Comparison of ENCODE assay signal across 34 cellular contexts in genomic region chr22:27372364-27372763, GRCh38.
"Had no signal": no experiment of that assay in that cellular context is flagged by ENCODE, and none has a peak within 500 bp of the region (broad histone marks: within the 10 kb centered on the region; RNA-seq: fewer than 3 reads in every experiment).

No MANE protein-coding gene starts in this region.

- H3K9me3 ChIP-seq: SJCRH30 had no signal

- H3K4me1 Mint-ChIP-seq: activated CD4-positive, alpha-beta memory T cell treated with anti-CD3 and anti-CD28 coated beads, Interleukin-2, amount 10 ng/mL, durations not matched to agents 7 days and 5 days; activated CD4-positive, alpha-beta T cell treated with anti-CD3 and anti-CD28 coated beads for 36 hours; activated CD8-positive, alpha-beta memory T cell treated with anti-CD3 and anti-CD28 coated beads, Interleukin-2, amount 10 ng/mL, durations not matched to agents 7 days and 5 days; activated T-helper 17 cell treated with anti-CD3 and anti-CD28 coated beads, Interleukin-2, amount 50 U/mL, for 72 hours had no signal

- ATAC-seq: activated CD4-positive, alpha-beta T cell treated with anti-CD3 and anti-CD28 coated beads for 36 hours; activated CD4-positive, CD25-positive, alpha-beta regulatory T cell treated with anti-CD3 and anti-CD28 coated beads, Interleukin-2, amount 50 U/mL, for 24 hours; activated CD8-positive, alpha-beta memory T cell treated with anti-CD3 and anti-CD28 coated beads, Interleukin-2, amount 10 ng/mL, durations not matched to agents 7 days and 5 days; activated T-cell treated with anti-CD3 and anti-CD28 coated beads, Interleukin-2, amount 50 U/mL, for 72 hours; activated T-helper 17 cell treated with anti-CD3 and anti-CD28 coated beads, Interleukin-2, amount 50 U/mL, for 72 hours; Panc1 had no signal

- H3K9me3 Mint-ChIP-seq: activated CD4-positive, alpha-beta memory T cell treated with anti-CD3 and anti-CD28 coated beads, Interleukin-2, amount 10 ng/mL, durations not matched to agents 7 days and 5 days; activated naive CD8-positive, alpha-beta T cell treated with anti-CD3 and anti-CD28 coated beads for 36 hours had no signal

- H3K27me3 Mint-ChIP-seq: activated CD4-positive, alpha-beta memory T cell treated with anti-CD3 and anti-CD28 coated beads, Interleukin-2, amount 10 ng/mL, durations not matched to agents 7 days and 5 days had no signal

- H3K4me3 Mint-ChIP-seq: activated CD4-positive, alpha-beta memory T cell treated with anti-CD3 and anti-CD28 coated beads, Interleukin-2, amount 10 ng/mL, durations not matched to agents 7 days and 5 days; activated CD4-positive, alpha-beta T cell treated with anti-CD3 and anti-CD28 coated beads for 36 hours; activated CD8-positive, alpha-beta memory T cell treated with anti-CD3 and anti-CD28 coated beads, Interleukin-2, amount 10 ng/mL, durations not matched to agents 7 days and 5 days; activated naive CD8-positive, alpha-beta T cell treated with anti-CD3 and anti-CD28 coated beads for 36 hours; activated T-cell treated with anti-CD3 and anti-CD28 coated beads, Interleukin-2, amount 50 U/mL, for 72 hours; activated T-helper 17 cell treated with anti-CD3 and anti-CD28 coated beads, Interleukin-2, amount 50 U/mL, for 72 hours had no signal

- H3K27me3 ChIP-seq: brain microvascular endothelial cell, SJCRH30 had no signal

- H3K27ac ChIP-seq: brain microvascular endothelial cell, KMS-11, SJCRH30, SK-N-MC had no signal

- H3K4me3 ChIP-seq: SJCRH30, SK-N-MC had no signal

- H3K4me2 ChIP-seq: KMS-11 had no signal

- H3K36me3 ChIP-seq: brain microvascular endothelial cell, SJCRH30 had no signal

- DNase-seq: activated CD4-positive, alpha-beta memory T cell treated with anti-CD3 and anti-CD28 coated beads, Interleukin-2, amount 10 ng/mL, durations not matched to agents 7 days and 5 days; activated CD4-positive, alpha-beta T cell treated with anti-CD3 and anti-CD28 coated beads for 36 hours; activated CD8-positive, alpha-beta memory T cell treated with anti-CD3 and anti-CD28 coated beads for 24 hours; activated CD8-positive, alpha-beta memory T cell treated with anti-CD3 and anti-CD28 coated beads, Interleukin-2, amount 10 ng/mL, durations not matched to agents 7 days and 5 days; activated CD8-positive, alpha-beta memory T cell treated with anti-CD3 and anti-CD28 coated beads, Interleukin-2, amount 50 U/mL, for 48 hours; activated effector memory CD4-positive, alpha-beta T cell treated with anti-CD3 and anti-CD28 coated beads, Interleukin-2, amount 50 U/mL, for 16 hours; activated naive CD4-positive, alpha-beta T cell; activated naive CD4-positive, alpha-beta T cell treated with anti-CD3 and anti-CD28 coated beads, Interleukin-2, amount 50 U/mL, for 16 hours; activated naive CD8-positive, alpha-beta T cell treated with anti-CD3 and anti-CD28 coated beads for 36 hours; activated T-cell treated with anti-CD3 and anti-CD28 coated beads, Interleukin-2, amount 50 U/mL, for 1 hour; activated T-cell treated with anti-CD3 and anti-CD28 coated beads, Interleukin-2, amount 50 U/mL, for 72 hours; amniotic stem cell; aorta; brain microvascular endothelial cell; MM.1S; MV-4-11; NCI-H1092; NCI-H1436 treated with DMSO at 0.1 percent for 48 hours; NCI-H1694 treated with DMSO at 0.1 percent for 48 hours; NCI-H2029; NCI-H2171; NCI-H510A; NCI-H526; NCI-H748 treated with DMSO at 0.1 percent for 48 hours; NK-92 treated with Interleukin-12 subunit alpha and Interleukin-12 subunit beta, amount 100 ng/mL, for 24 hours; SHP77; SJCRH30; T1000 had no signal

- H3K36me3 Mint-ChIP-seq: activated CD8-positive, alpha-beta memory T cell treated with anti-CD3 and anti-CD28 coated beads, Interleukin-2, amount 10 ng/mL, durations not matched to agents 7 days and 5 days; activated naive CD8-positive, alpha-beta T cell treated with anti-CD3 and anti-CD28 coated beads for 36 hours; WTC11 had no signal

- H3K9ac ChIP-seq: KMS-11 had no signal

- H3K27ac Mint-ChIP-seq: activated CD4-positive, alpha-beta memory T cell treated with anti-CD3 and anti-CD28 coated beads, Interleukin-2, amount 10 ng/mL, durations not matched to agents 7 days and 5 days; activated CD4-positive, alpha-beta T cell treated with anti-CD3 and anti-CD28 coated beads for 36 hours; activated CD8-positive, alpha-beta memory T cell treated with anti-CD3 and anti-CD28 coated beads, Interleukin-2, amount 10 ng/mL, durations not matched to agents 7 days and 5 days; activated naive CD8-positive, alpha-beta T cell treated with anti-CD3 and anti-CD28 coated beads for 36 hours; activated T-helper 17 cell treated with anti-CD3 and anti-CD28 coated beads, Interleukin-2, amount 50 U/mL, for 72 hours; WTC11 had no signal
